23 cellular contexts compared by ENCODE assay signal in genomic region chr11:134278356-134278755, GRCh38. TPM values are rescaled to one million over a fixed set of nuclear protein-coding genes. Genes with fewer than 3 reads are reported as not detected.
"Had no signal": no experiment of that assay in that cellular context is flagged by ENCODE, and none has a peak within 500 bp of the region (broad histone marks: within the 10 kb centered on the region; RNA-seq: fewer than 3 reads in every experiment).

No MANE protein-coding gene starts in this region.

- H3K27ac Mint-ChIP-seq: activated CD4-positive, alpha-beta T cell treated with anti-CD3 and anti-CD28 coated beads, Interleukin-2, amount 10 ng/mL, durations not matched to agents 7 days and 5 days; activated naive CD4-positive, alpha-beta T cell treated with anti-CD3 and anti-CD28 coated beads for 36 hours; activated T-helper 17 cell treated with anti-CD3 and anti-CD28 coated beads, Interleukin-2, amount 50 U/mL, for 72 hours; naive B cell; progenitor cell of endocrine pancreas; T-cell had no signal

- FAIRE-seq: colon had no signal

- H3K9me3 ChIP-seq: left ventricle myocardium inferior, mucosa of descending colon had no signal

- ATAC-seq: activated T-helper 17 cell treated with anti-CD3 and anti-CD28 coated beads, Interleukin-2, amount 50 U/mL, for 72 hours; mucosa of descending colon; stimulated activated naive CD8-positive, alpha-beta T cell treated with anti-CD3 and anti-CD28 coated beads, Interleukin-15, Interleukin-2, amounts not matched to agents 100 U/mL and 50 U/mL, for 24 hours; T-cell had no signal

- H3K9me3 Mint-ChIP-seq: activated CD4-positive, alpha-beta T cell treated with anti-CD3 and anti-CD28 coated beads, Interleukin-2, amount 10 ng/mL, durations not matched to agents 7 days and 5 days; activated T-helper 17 cell treated with anti-CD3 and anti-CD28 coated beads, Interleukin-2, amount 50 U/mL, for 72 hours; neural crest cell had no signal

- H3K4me3 ChIP-seq: left ventricle myocardium inferior, mucosa of descending colon, tibial artery had no signal

- DNase-seq: activated CD4-positive, alpha-beta T cell treated with anti-CD3 and anti-CD28 coated beads, Interleukin-2, amount 10 ng/mL, durations not matched to agents 7 days and 5 days; activated CD4-positive, CD25-positive, alpha-beta regulatory T cell; activated naive CD4-positive, alpha-beta T cell treated with anti-CD3 and anti-CD28 coated beads for 36 hours; aorta; brain microvascular endothelial cell; central memory CD4-positive, alpha-beta T cell; foreskin melanocyte; hypothalamus; left ventricle myocardium inferior; mesenchymal stem cell; mucosa of descending colon; naive B cell; stimulated activated CD4-positive, alpha-beta T cell treated with anti-CD3 and anti-CD28 coated beads, Interleukin-2, amount 100 ng/mL, for 24 hours; stimulated activated naive CD8-positive, alpha-beta T cell treated with anti-CD3 and anti-CD28 coated beads, Interleukin-15, Interleukin-2, amounts not matched to agents 100 U/mL and 50 U/mL, for 24 hours; substantia nigra; T-cell; T-helper 9 cell; tibial artery had no signal

- H3K36me3 ChIP-seq: brain microvascular endothelial cell, left ventricle myocardium inferior, tibial artery had no signal

- H3K27ac ChIP-seq: brain microvascular endothelial cell, left ventricle myocardium inferior, tibial artery had no signal

- H3K27me3 Mint-ChIP-seq: activated T-helper 17 cell treated with anti-CD3 and anti-CD28 coated beads, Interleukin-2, amount 50 U/mL, for 72 hours had no signal

- H3K36me3 Mint-ChIP-seq: T-cell had no signal

RNA-seq across cellular contexts. Expression of gene GLB1L3, which starts 2.2 kb away (rescaled TPM):
- total RNA-seq: aorta, left ventricle myocardium inferior, omental fat pad, progenitor cell of endocrine pancreas had no signal
- polyA plus RNA-seq: aorta had no signal
